Comparison of ENCODE assay signal across 13 cellular contexts in the genomic region with DNA sequence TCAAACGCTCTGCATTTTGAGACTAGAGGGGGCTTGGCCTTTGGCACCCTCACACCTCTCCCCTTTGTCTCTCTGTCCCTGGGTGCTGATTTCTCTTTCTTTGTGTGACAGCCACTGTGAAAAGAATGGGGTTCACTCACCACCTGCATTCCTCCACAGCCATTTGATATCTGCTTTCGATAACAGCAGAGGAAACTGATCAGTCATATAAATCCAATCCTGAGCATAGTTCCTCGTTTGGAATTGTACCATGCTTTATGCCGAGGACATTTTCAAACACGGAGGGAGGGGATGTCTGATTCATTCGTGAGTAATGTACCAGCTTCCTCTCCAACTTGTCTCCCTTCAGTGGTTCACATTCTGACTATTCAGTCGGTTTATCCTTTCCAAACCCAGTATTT. TPM values are rescaled to one million over a fixed set of nuclear protein-coding genes. Genes with fewer than 3 reads are reported as not detected.
DNase-seq lines count a peak whose midpoint lies in the region; ATAC-seq and TF ChIP-seq lines count a peak whose summit lies in the region.
"Had no signal": no experiment of that assay in that cellular context is flagged by ENCODE, and none has a peak within 500 bp of the region (broad histone marks: within the 10 kb centered on the region; RNA-seq: fewer than 3 reads in every experiment).

No MANE protein-coding gene starts in this region.

- H3K4me1 Mint-ChIP-seq in CD4-positive, alpha-beta T cell (ENCODE audit: low read depth) = no peaks in the 10 kb centered on the region
- H3K4me1 Mint-ChIP-seq in activated naive CD8-positive, alpha-beta T cell treated with anti-CD3 and anti-CD28 coated beads for 36 hours = peaks cover 2% of the 10 kb centered on the region
- H3K4me1 Mint-ChIP-seq: activated T-helper 17 cell treated with anti-CD3 and anti-CD28 coated beads, Interleukin-2, amount 50 U/mL, for 72 hours had no signal

- H3K27ac Mint-ChIP-seq in CD4-positive, alpha-beta T cell = no peak overlapping the region
- no peak overlapping the region for H3K27ac Mint-ChIP-seq in activated naive CD8-positive, alpha-beta T cell treated with anti-CD3 and anti-CD28 coated beads for 36 hours
- H3K27ac Mint-ChIP-seq: activated T-helper 17 cell treated with anti-CD3 and anti-CD28 coated beads, Interleukin-2, amount 50 U/mL, for 72 hours; effector memory CD8-positive, alpha-beta T cell had no signal

- H3K27ac ChIP-seq in SJSA1 (peak overlapping the region; percentile 66), spleen (no peak overlapping the region)
- no peak overlapping the region for H3K27ac ChIP-seq in CD4-positive, alpha-beta T cell (ENCODE audit: low read depth, low read length)

- 27 to 62% (median 44%) methylated on average over 7 of the region's 7 CpGs for WGBS in spleen, 5 donors

- no peaks in the 10 kb centered on the region for H3K27me3 ChIP-seq in SJSA1 (replicated peaks)
- H3K27me3 ChIP-seq in CD4-positive, alpha-beta T cell (ENCODE audit: control insufficient read depth, insufficient read depth, low read length) = peaks cover 6% of the 10 kb centered on the region
- H3K27me3 ChIP-seq in spleen (replicated peaks in 1 of 7) = peaks cover 0 to 57% (median under 1%) of the 10 kb centered on the region in 7 donors
- H3K27me3 ChIP-seq: tibial nerve had no signal

- no peaks in the 10 kb centered on the region for H3K36me3 ChIP-seq in SJSA1
- no peaks in the 10 kb centered on the region for H3K36me3 ChIP-seq in spleen

- H3K9me3 ChIP-seq in SJSA1 (replicated peaks) = no peaks in the 10 kb centered on the region
- no peaks in the 10 kb centered on the region for H3K9me3 ChIP-seq in CD4-positive, alpha-beta T cell (ENCODE audit: control insufficient read depth, low read length)
- H3K9me3 ChIP-seq in spleen = peaks cover 0 to 3% (median 0%) of the 10 kb centered on the region in 8 donors
- H3K9me3 ChIP-seq: tibial nerve had no signal

- H3K4me1 ChIP-seq in SJSA1 (replicated peaks) (peaks cover 42% of the 10 kb centered on the region), spleen (peaks cover 0 to 15% (median 0%) of the 10 kb centered on the region in 6 donors)

- H3K4me3 Mint-ChIP-seq in CD4-positive, alpha-beta T cell = no peak overlapping the region
- H3K4me3 Mint-ChIP-seq in activated naive CD8-positive, alpha-beta T cell treated with anti-CD3 and anti-CD28 coated beads for 36 hours = no peak overlapping the region
- H3K4me3 Mint-ChIP-seq: activated T-helper 17 cell treated with anti-CD3 and anti-CD28 coated beads, Interleukin-2, amount 50 U/mL, for 72 hours; effector memory CD8-positive, alpha-beta T cell had no signal

- POLR2A ChIA-PET in CD4-positive, alpha-beta T cell (lab: Charles Lee) = no interaction called here

- H3K4me3 ChIP-seq in SJSA1 (no peak overlapping the region), fibroblast of the aortic adventitia (ENCODE audit: low read depth, low read length) (no peak overlapping the region), retinal pigment epithelial cell (ENCODE audit: low read length) (no peak overlapping the region), spleen (no peak overlapping the region)
- H3K4me3 ChIP-seq: tibial nerve had no signal

- intact Hi-C loops in CD4-positive, alpha-beta T cell (cut with DNase I, micrococcal nuclease) = no loop called here
- intact Hi-C loops in spleen (cut with DNase I; ENCODE audit: low total_unique reads) = no loop called here

- H3K9me3 Mint-ChIP-seq in CD4-positive, alpha-beta T cell = no peaks in the 10 kb centered on the region
- H3K9me3 Mint-ChIP-seq in activated naive CD8-positive, alpha-beta T cell treated with anti-CD3 and anti-CD28 coated beads for 36 hours = no peaks in the 10 kb centered on the region

- H3K36me3 Mint-ChIP-seq in CD4-positive, alpha-beta T cell (ENCODE audit: low read depth) = no peaks in the 10 kb centered on the region
- H3K36me3 Mint-ChIP-seq in activated naive CD8-positive, alpha-beta T cell treated with anti-CD3 and anti-CD28 coated beads for 36 hours = peaks cover 2% of the 10 kb centered on the region

- CTCF ChIA-PET in CD4-positive, alpha-beta T cell (lab: Charles Lee) = no interaction called here

- peaks cover 40% of the 10 kb centered on the region for H3K27me3 Mint-ChIP-seq in CD4-positive, alpha-beta T cell
- H3K27me3 Mint-ChIP-seq in activated naive CD8-positive, alpha-beta T cell treated with anti-CD3 and anti-CD28 coated beads for 36 hours = peaks cover 42% of the 10 kb centered on the region

- TF ChIP-seq POLR2A in spleen (IDR thresholded peaks at IDR 0.05) = no peak

- no peak for ATAC-seq in CD4-positive, alpha-beta T cell (ENCODE audit: poor library complexity)
- ATAC-seq: activated T-helper 17 cell treated with anti-CD3 and anti-CD28 coated beads, Interleukin-2, amount 50 U/mL, for 72 hours; effector memory CD8-positive, alpha-beta T cell had no signal

- TF ChIP-seq CTCF in fibroblast of the aortic adventitia (IDR thresholded peaks at IDR 0.05; ENCODE audit: insufficient read depth, low read length) (no peak), retinal pigment epithelial cell (conservative IDR thresholded peaks at IDR 0.05; ENCODE audit: low read depth, low read length) (no peak), spleen (IDR thresholded peaks at IDR 0.05 in 8 of 11, conservative IDR thresholded peaks at IDR 0.05 in 3 of 11) (no peak)
- no peak for TF ChIP-seq CTCF in CD4-positive, alpha-beta T cell (IDR thresholded peaks at IDR 0.05)

- DNase-seq in H4 (ENCODE audit: low spot score) (peak; percentile 46), SJSA1 (ENCODE audit: low read depth in 1 of 2, low spot score in 2 of 2) (peak in 1 of 2 experiments; percentile 50), fibroblast of the aortic adventitia (ENCODE audit: low read depth) (peak; percentile 82), retinal pigment epithelial cell (ENCODE audit: low read depth) (peak; percentile 54), NAMALWA (ENCODE audit: low spot score) (no peak), spleen (no peak)
- no peak for DNase-seq in CD4-positive, alpha-beta T cell
- DNase-seq in activated naive CD8-positive, alpha-beta T cell treated with anti-CD3 and anti-CD28 coated beads for 36 hours = no peak
- DNase-seq: DMS153; effector memory CD8-positive, alpha-beta T cell; NCI-H82 had no signal

RNA-seq across cellular contexts. Expression of gene MET, which starts 15.8 kb away (rescaled TPM):
- total RNA-seq in H4 (2014; rRNA removed; shearing (Covaris generic)) = 51.1 and 67.7 TPM in 2 replicates
- 5.2 and 8.3 TPM in 2 replicates for total RNA-seq in SJSA1 (2014; rRNA removed; shearing (Covaris generic))
- 7.5 and 24.1 TPM in 2 replicates for total RNA-seq in fibroblast of the aortic adventitia (ENCODE audit: low replicate concordance)
- total RNA-seq in CD4-positive, alpha-beta T cell = under 1 TPM in 1 of 2 experiments, not detected in 1; 0.14 TPM
- 10 to 100 TPM; 10.6 to 28.8 (median 22.3) TPM for total RNA-seq in spleen
- 1 to 10 TPM in 1 of 3 donors, under 1 TPM in 2; 0.68 to 1.9 (median 0.96) TPM for polyA plus RNA-seq in spleen
- under 1 TPM; 0.58 to 0.72 TPM for total RNA-seq in activated naive CD8-positive, alpha-beta T cell treated with anti-CD3 and anti-CD28 coated beads for 36 hours

Comparison
In these comparisons a context has a peak if more than half of its experiments do, and no peak if none do; other contexts are left out.
1. DNase-seq: peak in H4 (single experiment), fibroblast of the aortic adventitia (single experiment) and retinal pigment epithelial cell (single experiment); none in NAMALWA (single experiment), CD4-positive, alpha-beta T cell (0 of 10), spleen (single experiment) and activated naive CD8-positive, alpha-beta T cell treated with anti-CD3 and anti-CD28 coated beads for 36 hours (single experiment).